Comparison of ENCODE assay signal across 1 cellular context in genomic region chr12:70258605-70259403, GRCh38.
TF ChIP-seq lines count a peak whose summit lies in the region.

No MANE protein-coding gene starts in this region.

TF ChIP-seq in GM12878, 131 proteins besides CTCF, POLR2A, EP300 and RAD21 (continued from another document):
- TF ChIP-seq EZH2 (IDR thresholded peaks at IDR 0.05; ENCODE audit: borderline replicate concordance, control insufficient read depth, low read depth, low read length) (no peak), HCFC1 (IDR thresholded peaks at IDR 0.05; ENCODE audit: low read length) (no peak), SP1 (IDR thresholded peaks at IDR 0.05; ENCODE audit: low read depth, low read length) (no peak), NRF1 (conservative IDR thresholded peaks at IDR 0.05; ENCODE audit: low read depth, low read length) (no peak), SRF (IDR thresholded peaks at IDR 0.05; ENCODE audit: low read depth in 2 of 2, low read length in 2 of 2) (no peak), SKIL (IDR thresholded peaks at IDR 0.05; ENCODE audit: low read depth, poor library complexity, severe bottlenecking) (no peak), EED (IDR thresholded peaks at IDR 0.05; ENCODE audit: low read depth) (no peak), MAX (IDR thresholded peaks at IDR 0.05; ENCODE audit: low read depth, low read length) (no peak), FOXM1 (IDR thresholded peaks at IDR 0.05; ENCODE audit: low read depth, low read length) (no peak), HDAC6 (IDR thresholded peaks at IDR 0.05; ENCODE audit: unreplicated experiment) (no peak)
